In genomic region chr4:153748378-153748777, GRCh38 we compare ENCODE assay signal across 11 cellular contexts. TPM values are rescaled to one million over a fixed set of nuclear protein-coding genes. Genes with fewer than 3 reads are reported as not detected.
DNase-seq lines count a peak whose midpoint lies in the region; ATAC-seq and TF ChIP-seq lines count a peak whose summit lies in the region.
"Had no signal": no experiment of that assay in that cellular context is flagged by ENCODE, and none has a peak within 500 bp of the region (broad histone marks: within the 10 kb centered on the region; RNA-seq: fewer than 3 reads in every experiment).

No MANE protein-coding gene starts in this region.

- POLR2A ChIA-PET in SK-N-SH (lab: Yijun Ruan, JAX): no interaction called here

- H3K27ac ChIP-seq in SK-N-SH (ENCODE audit: low read depth in 2 of 2, low read length in 1 of 2) (peak overlapping the region in 1 of 2 experiments; percentile 31; a peak in 3 of 4 replicates), smooth muscle cell (ENCODE audit: low read depth) (peak overlapping the region; percentile 25)
- H3K27ac ChIP-seq: lower lobe of right lung had no signal

- no peaks in the 10 kb centered on the region for H3K36me3 ChIP-seq in SK-N-SH (replicated peaks in 1 of 2; ENCODE audit: control insufficient read depth in 1 of 2, insufficient read depth in 2 of 2, low read length in 1 of 2)
- H3K36me3 ChIP-seq in smooth muscle cell (ENCODE audit: low read depth): no peaks in the 10 kb centered on the region
- H3K36me3 ChIP-seq: lower lobe of right lung had no signal

- ATAC-seq in GM21447 (IDR thresholded peaks at IDR 0.05; ENCODE audit: unreplicated experiment) (no peak), HG03469 (IDR thresholded peaks at IDR 0.05; ENCODE audit: unreplicated experiment) (no peak)
- ATAC-seq: effector memory CD8-positive, alpha-beta T cell had no signal

- DNase-seq in HCEC 1CT (peak; percentile 58), SK-N-SH (peak; percentile 48), fibroblast of peridontal ligament (ENCODE audit: extremely low read depth) (peak; percentile 54), smooth muscle cell (lab: John Stamatoyannopoulos, UW; ENCODE audit: unreplicated experiment) (peak; percentile 8), cerebellum (ENCODE audit: low spot score) (no peak), NCI-H510A (lab: John Stamatoyannopoulos, UW) (no peak)
- DNase-seq: activated T-cell treated with anti-CD3 and anti-CD28 coated beads, Interleukin-2, amount 50 U/mL, for 1 hour; effector memory CD8-positive, alpha-beta T cell; lower lobe of right lung had no signal

- no peaks in the 10 kb centered on the region for H3K9me3 ChIP-seq in SK-N-SH
- no peaks in the 10 kb centered on the region for H3K9me3 ChIP-seq in smooth muscle cell (replicated peaks; ENCODE audit: low read depth)
- H3K9me3 ChIP-seq: lower lobe of right lung had no signal

- CTCF ChIA-PET in SK-N-SH (lab: Yijun Ruan, JAX): interaction anchor here (0.7 to 4.9 kb wide), 9 partner anchors 18 to 262 kb away, joined by 3 to 89 read pairs (median 10); no protein-coding TSS in a partner anchor

- WGBS in SK-N-SH (ENCODE audit: low lambda C conversion rate): 1% methylated on average over 6 of the region's 6 CpGs
- 2% methylated on average over 6 of the region's 6 CpGs for WGBS in smooth muscle cell (ENCODE audit: low lambda C conversion rate)

- H3K4me1 ChIP-seq in SK-N-SH (ENCODE audit: control insufficient read depth in 1 of 2, insufficient read depth in 2 of 2, low read depth in 1 of 2, low read length in 1 of 2): peaks cover 6 to 13% of the 10 kb centered on the region in 2 experiments; a peak in 3 of 4 replicates
- no peaks in the 10 kb centered on the region for H3K4me1 ChIP-seq in smooth muscle cell (ENCODE audit: low read depth)

- H3K79me2 ChIP-seq in SK-N-SH (ENCODE audit: insufficient read depth): no peaks in the 10 kb centered on the region
- H3K79me2 ChIP-seq in smooth muscle cell (ENCODE audit: low read depth): no peaks in the 10 kb centered on the region

- no peaks in the 10 kb centered on the region for H3K27me3 ChIP-seq in SK-N-SH (ENCODE audit: insufficient read depth)
- no peaks in the 10 kb centered on the region for H3K27me3 ChIP-seq in smooth muscle cell (ENCODE audit: low read depth)

- H4K20me1 ChIP-seq in SK-N-SH (ENCODE audit: insufficient read depth): no peaks in the 10 kb centered on the region
- H4K20me1 ChIP-seq in smooth muscle cell (ENCODE audit: low read depth): no peaks in the 10 kb centered on the region

- peak overlapping the region; percentile 59; the same call in 1 of the 2 replicates for H3K4me2 ChIP-seq in SK-N-SH
- peak overlapping the region; percentile 41 for H3K4me2 ChIP-seq in smooth muscle cell

- H3F3A ChIP-seq in SK-N-SH (replicated peaks; ENCODE audit: insufficient read depth) (peaks cover 4% of the 10 kb centered on the region), smooth muscle cell (ENCODE audit: low read depth) (no peaks in the 10 kb centered on the region)

- no peak overlapping the region for H3K9ac ChIP-seq in SK-N-SH
- H3K9ac ChIP-seq in smooth muscle cell (ENCODE audit: low read depth): no peak overlapping the region

- H2AFZ ChIP-seq in SK-N-SH (ENCODE audit: low read depth) (no peak overlapping the region), smooth muscle cell (ENCODE audit: low read depth) (no peak overlapping the region)

- H3K4me3 ChIP-seq in SK-N-SH (ENCODE audit: low read depth in 2 of 2, low read length in 1 of 2) (no peak overlapping the region), smooth muscle cell (no peak overlapping the region)
- H3K4me3 ChIP-seq: lower lobe of right lung had no signal

- peak; percentile 20 to 48; a peak in 2 of 4 replicates for TF ChIP-seq EP300 in SK-N-SH (IDR thresholded peaks at IDR 0.05; ENCODE audit: borderline replicate concordance in 1 of 2, low read depth in 1 of 2, low read length in 1 of 2)

- TF ChIP-seq CTCF in SK-N-SH (IDR thresholded peaks at IDR 0.05) (no peak), smooth muscle cell (IDR thresholded peaks at IDR 0.05; ENCODE audit: borderline replicate concordance, insufficient read depth, poor library complexity, severe bottlenecking) (no peak)

- no peaks in the 10 kb centered on the region for H3K9me2 ChIP-seq in SK-N-SH

- no peak for TF ChIP-seq RAD21 in SK-N-SH (IDR thresholded peaks at IDR 0.05; ENCODE audit: low read length)

TF ChIP-seq in SK-N-SH, 30 proteins besides CTCF, POLR2A, EP300 and RAD21:
- 0 out of 2 replicates have a peak, but pooled peaks have one; percentile 22 for TF ChIP-seq RCOR1 (IDR thresholded peaks at IDR 0.05; ENCODE audit: low read length)
- peak; percentile 58; the same call in 1 of the 2 replicates for TF ChIP-seq YY1 (IDR thresholded peaks at IDR 0.05; ENCODE audit: low read depth)
- no peak for TF ChIP-seq GABPA (IDR thresholded peaks at IDR 0.05; ENCODE audit: low read depth)
- peak; percentile 83 for TF ChIP-seq JUND (IDR thresholded peaks at IDR 0.05)
- peak; percentile 30; the same call in 1 of the 2 replicates for TF ChIP-seq NFIC (IDR thresholded peaks at IDR 0.05; ENCODE audit: borderline replicate concordance)
- peak; percentile 74 for TF ChIP-seq TCF12 (IDR thresholded peaks at IDR 0.05)
- TF ChIP-seq RFX5 (IDR thresholded peaks at IDR 0.05; ENCODE audit: low read length): no peak
- TF ChIP-seq MXI1 (IDR thresholded peaks at IDR 0.05; ENCODE audit: low read depth, low read length): peak; percentile 60
- TF ChIP-seq FOSL2 (IDR thresholded peaks at IDR 0.05; ENCODE audit: borderline replicate concordance, low read depth): peak; percentile 89
- TF ChIP-seq USF2 (IDR thresholded peaks at IDR 0.05; ENCODE audit: borderline replicate concordance, low read depth, low read length): no peak
- no peak for TF ChIP-seq PBX3 (IDR thresholded peaks at IDR 0.05)
- TF ChIP-seq MEF2A (IDR thresholded peaks at IDR 0.05; ENCODE audit: borderline replicate concordance, low read depth): no peak
- TF ChIP-seq MAX (IDR thresholded peaks at IDR 0.05; ENCODE audit: low read depth): peak; percentile 81

RNA-seq across cellular contexts. Expression of gene RNF175, which starts 11.4 kb away (rescaled TPM):
- polyA plus RNA-seq in SK-N-SH (2012; rRNA removed) (0.06 and 0.10 TPM in 2 replicates), smooth muscle cell (0.64 and 0.87 TPM in 2 replicates)
- 0.12 and 0.18 TPM in 2 replicates for polyA plus RNA-seq in SK-N-SH (2012; cell fraction: cytosol; rRNA removed)
- polyA plus RNA-seq in SK-N-SH (2012; cell fraction: nucleus; rRNA removed): 0.09 and 0.32 TPM in 2 replicates
- total RNA-seq in smooth muscle cell (0.27 TPM in 1 of 2 replicates, not detected in the other), cerebellum (14.5 TPM)

RNA-seq across cellular contexts. Expression of gene SFRP2, which starts 40.5 kb away (rescaled TPM):
- polyA plus RNA-seq in SK-N-SH (2012; rRNA removed) (not detected in 2 replicates), smooth muscle cell (0.49 and 0.76 TPM in 2 replicates)
- not detected in 2 replicates for polyA plus RNA-seq in SK-N-SH (2012; cell fraction: cytosol; rRNA removed)
- polyA plus RNA-seq in SK-N-SH (2012; cell fraction: nucleus; rRNA removed): not detected in 2 replicates
- total RNA-seq in smooth muscle cell (0.67 and 1.3 TPM in 2 replicates), cerebellum (3.7 TPM)

Comparison
In these comparisons a context has a peak if more than half of its experiments do, and no peak if none do; other contexts are left out.
1. DNase-seq: peak in HCEC 1CT (single experiment), SK-N-SH (single experiment), fibroblast of peridontal ligament (single experiment) and smooth muscle cell (single experiment); none in cerebellum (single experiment) and NCI-H510A (single experiment).
2. RNA of gene RNF175, which starts 11.4 kb away (total RNA-seq): 14.5 TPM in cerebellum (single experiment); 0.27 TPM in smooth muscle cell; every median in the first group is over 10 times any median in the second.